ENCODE assay signal across 16 cellular contexts in genomic region chr20:47768016-47768953, GRCh38. TPM values are rescaled to one million over a fixed set of nuclear protein-coding genes. Genes with fewer than 3 reads are reported as not detected.
DNase-seq lines count a peak whose midpoint lies in the region; ATAC-seq, FAIRE-seq and TF ChIP-seq lines count a peak whose summit lies in the region.
"Had no signal": no experiment of that assay in that cellular context is flagged by ENCODE, and none has a peak within 500 bp of the region (broad histone marks: within the 10 kb centered on the region; RNA-seq: fewer than 3 reads in every experiment).

No MANE protein-coding gene starts in this region.

- peak; percentile 40 to 78 (median 60) for ATAC-seq in right lobe of liver
- ATAC-seq in HG02840 (IDR thresholded peaks at IDR 0.05; ENCODE audit: low FRiP score, unreplicated experiment), result no peak

- peak overlapping the region; percentile 68 for H3K27ac Mint-ChIP-seq in astrocyte (ENCODE audit: unreplicated experiment)

- H2AFZ ChIP-seq in astrocyte (ENCODE audit: low read depth, low read length) (no peak overlapping the region), smooth muscle cell (ENCODE audit: low read depth) (no peak overlapping the region)

- H3K4me2 ChIP-seq in astrocyte (ENCODE audit: low read length) (no peak overlapping the region), smooth muscle cell (no peak overlapping the region)

- H3K36me3 Mint-ChIP-seq in astrocyte (ENCODE audit: low read depth, unreplicated experiment), result peaks cover 15% of the 10 kb centered on the region

- no peak for TF ChIP-seq CTCF in astrocyte (IDR thresholded peaks at IDR 0.05; ENCODE audit: insufficient read depth, low read depth, low read length)
- TF ChIP-seq CTCF in right lobe of liver (IDR thresholded peaks at IDR 0.05), result no peak
- TF ChIP-seq CTCF in smooth muscle cell (IDR thresholded peaks at IDR 0.05; ENCODE audit: borderline replicate concordance, insufficient read depth, poor library complexity, severe bottlenecking), result no peak
- no peak for TF ChIP-seq CTCF in coronary artery (IDR thresholded peaks at IDR 0.05)

- peaks cover 6% of the 10 kb centered on the region for H3K4me1 ChIP-seq in astrocyte (ENCODE audit: insufficient read depth, low read length)
- no peaks in the 10 kb centered on the region for H3K4me1 ChIP-seq in right lobe of liver
- peaks cover 20% of the 10 kb centered on the region for H3K4me1 ChIP-seq in smooth muscle cell (ENCODE audit: low read depth)

- no peak overlapping the region for H3K4me3 ChIP-seq in astrocyte (ENCODE audit: insufficient read depth, low read depth, low read length)
- H3K4me3 ChIP-seq in right lobe of liver, result no peak overlapping the region
- no peak overlapping the region for H3K4me3 ChIP-seq in smooth muscle cell
- H3K4me3 ChIP-seq in coronary artery, result no peak overlapping the region

- H3K27me3 Mint-ChIP-seq in astrocyte (ENCODE audit: low read depth, unreplicated experiment), result peaks cover 2% of the 10 kb centered on the region

- H3K4me3 Mint-ChIP-seq in astrocyte (ENCODE audit: unreplicated experiment), result no peak overlapping the region

- H4K20me1 ChIP-seq in astrocyte (ENCODE audit: insufficient read depth, low read length), result peaks cover 2% of the 10 kb centered on the region
- H4K20me1 ChIP-seq in smooth muscle cell (ENCODE audit: low read depth), result peaks cover 8% of the 10 kb centered on the region

- no peaks in the 10 kb centered on the region for H3F3A ChIP-seq in smooth muscle cell (ENCODE audit: low read depth)

- H3K36me3 ChIP-seq in astrocyte (ENCODE audit: insufficient read depth, low read length) (no peaks in the 10 kb centered on the region), right lobe of liver (no peaks in the 10 kb centered on the region), smooth muscle cell (ENCODE audit: low read depth) (no peaks in the 10 kb centered on the region)
- H3K36me3 ChIP-seq: WERI-Rb-1 had no signal

- H3K9ac ChIP-seq in astrocyte (ENCODE audit: low read length), result no peak overlapping the region
- H3K9ac ChIP-seq in smooth muscle cell (ENCODE audit: low read depth), result no peak overlapping the region

- intact Hi-C loops in right lobe of liver (cut with DNase I), result no loop called here

- H3K9me3 Mint-ChIP-seq in astrocyte (ENCODE audit: unreplicated experiment), result peaks cover 7% of the 10 kb centered on the region

- 8% methylated on average over 7 of the region's 17 CpGs for WGBS in right lobe of liver (ENCODE audit: insufficient coverage, low coverage, low lambda C conversion rate, missing lambda C conversion rate)
- WGBS in smooth muscle cell (ENCODE audit: low lambda C conversion rate), result 74% methylated on average over 17 of the region's 17 CpGs

- H3K27ac ChIP-seq in astrocyte (ENCODE audit: low read depth, low read length), result no peak overlapping the region
- H3K27ac ChIP-seq in right lobe of liver, result no peak overlapping the region
- H3K27ac ChIP-seq in smooth muscle cell (ENCODE audit: low read depth), result peak overlapping the region; percentile 33
- H3K27ac ChIP-seq in coronary artery, result peak overlapping the region in 1 of 2 donors; percentile 21
- H3K27ac ChIP-seq: WERI-Rb-1 had no signal

- DNase-seq in HTR-8/SVneo (ENCODE audit: insufficient read length, low spot score) (no peak), astrocyte (ENCODE audit: low read depth) (peak; percentile 33), right lobe of liver (peak in 2 of 3 donors; percentile 62 to 75), smooth muscle cell (lab: John Stamatoyannopoulos, UW; ENCODE audit: unreplicated experiment) (no peak), coronary artery (ENCODE audit: low spot score) (no peak), NCI-H2029 treated with DMSO at 0.1 percent for 48 hours (lab: John Stamatoyannopoulos, UW) (no peak)
- no peak for DNase-seq in activated CD4-positive, alpha-beta T cell treated with anti-CD3 and anti-CD28 coated beads, Interleukin-2, amount 50 U/mL, for 1 hour
- DNase-seq: amygdala, foreskin melanocyte, NCI-H1092 treated with DMSO at 0.1 percent for 48 hours, NCI-H510A, SHP77 treated with DMSO at 0.1 percent for 48 hours, WERI-Rb-1 had no signal

- TF ChIP-seq POLR2A in right lobe of liver (IDR thresholded peaks at IDR 0.05), result no peak

- peaks cover 6% of the 10 kb centered on the region for H3K9me3 ChIP-seq in astrocyte (ENCODE audit: insufficient read depth, low read depth, low read length)
- H3K9me3 ChIP-seq in right lobe of liver, result peaks cover 0 to 3% (median 0%) of the 10 kb centered on the region in 4 donors
- no peaks in the 10 kb centered on the region for H3K9me3 ChIP-seq in smooth muscle cell (replicated peaks; ENCODE audit: low read depth)

- peak; percentile 81 for FAIRE-seq in HTR-8/SVneo (lab: Jason Lieb, UNC)
- FAIRE-seq in astrocyte (lab: Jason Lieb, UNC), result no peak
- FAIRE-seq: H54, islet of Langerhans had no signal

- H3K27me3 ChIP-seq in astrocyte (ENCODE audit: insufficient read depth, low read length) (peaks cover 2% of the 10 kb centered on the region), right lobe of liver (no peaks in the 10 kb centered on the region), smooth muscle cell (ENCODE audit: low read depth) (no peaks in the 10 kb centered on the region)

- peaks cover 12% of the 10 kb centered on the region for H3K4me1 Mint-ChIP-seq in astrocyte (ENCODE audit: low read depth, unreplicated experiment)

- no peaks in the 10 kb centered on the region for H3K79me2 ChIP-seq in astrocyte (ENCODE audit: insufficient read depth, low read length)
- H3K79me2 ChIP-seq in smooth muscle cell (ENCODE audit: low read depth), result no peaks in the 10 kb centered on the region

RNA-seq across cellular contexts. Expression of gene SULF2, which starts 17.0 kb away (rescaled TPM):
- 115 and 139 TPM in 2 replicates for total RNA-seq in astrocyte
- total RNA-seq in right lobe of liver, result 10 to 100 TPM in 5 of 6 experiments, 1 to 10 TPM in 1; 6.1 to 92.0 (median 48.3) TPM
- total RNA-seq in smooth muscle cell, result 102 and 109 TPM in 2 replicates
- 131 and 144 TPM in 2 replicates for polyA plus RNA-seq in smooth muscle cell

Comparison
In these comparisons a context has a peak if more than half of its experiments do, and no peak if none do; other contexts are left out.
1. DNase-seq: peak in astrocyte (single experiment) and right lobe of liver (2 of 3); none in HTR-8/SVneo (single experiment), smooth muscle cell (single experiment), coronary artery (single experiment), NCI-H2029 treated with DMSO at 0.1 percent for 48 hours (single experiment) and activated CD4-positive, alpha-beta T cell treated with anti-CD3 and anti-CD28 coated beads, Interleukin-2, amount 50 U/mL, for 1 hour (single experiment).